Comparison of ENCODE assay signal across 18 cellular contexts in genomic region chr12:110513842-110514241, GRCh38. TPM values are rescaled to one million over a fixed set of nuclear protein-coding genes. Genes with fewer than 3 reads are reported as not detected.
DNase-seq lines count a peak whose midpoint lies in the region; ATAC-seq and TF ChIP-seq lines count a peak whose summit lies in the region.
"Had no signal": no experiment of that assay in that cellular context is flagged by ENCODE, and none has a peak within 500 bp of the region (broad histone marks: within the 10 kb centered on the region; RNA-seq: fewer than 3 reads in every experiment).

No MANE protein-coding gene starts in this region.

- TF ChIP-seq CTCF in HEK293 (tag by site-specific recombination; IDR thresholded peaks at IDR 0.05): no peak
- TF ChIP-seq CTCF in thyroid gland (IDR thresholded peaks at IDR 0.05): no peak

- no peaks in the 10 kb centered on the region for H3K9me3 ChIP-seq in BLaER1
- no peaks in the 10 kb centered on the region for H3K9me3 ChIP-seq in HEK293 (ENCODE audit: control insufficient read depth, insufficient read depth, low read depth, low read length)
- H3K9me3 ChIP-seq in thyroid gland: no peaks in the 10 kb centered on the region

- peak overlapping the region; percentile 47 for H3K4me2 ChIP-seq in BLaER1

- H3K4me1 Mint-ChIP-seq in activated naive CD4-positive, alpha-beta T cell treated with anti-CD3 and anti-CD28 coated beads, Interleukin-2, amount 10 ng/mL, durations not matched to agents 7 days and 5 days: peaks cover 2% of the 10 kb centered on the region
- H3K4me1 Mint-ChIP-seq: B cell had no signal

- H4K20me1 ChIP-seq in BLaER1: no peaks in the 10 kb centered on the region

- peaks cover 11% of the 10 kb centered on the region for H3K27me3 Mint-ChIP-seq in activated naive CD4-positive, alpha-beta T cell treated with anti-CD3 and anti-CD28 coated beads, Interleukin-2, amount 10 ng/mL, durations not matched to agents 7 days and 5 days
- H3K27me3 Mint-ChIP-seq: B cell; CD4-positive, alpha-beta memory T cell had no signal

- H3K36me3 ChIP-seq in BLaER1 (no peaks in the 10 kb centered on the region), HEK293 (ENCODE audit: control insufficient read depth in 2 of 2, insufficient read depth in 1 of 2, low read length in 2 of 2) (no peaks in the 10 kb centered on the region), thyroid gland (no peaks in the 10 kb centered on the region)

- H3K27ac Mint-ChIP-seq in activated naive CD4-positive, alpha-beta T cell treated with anti-CD3 and anti-CD28 coated beads, Interleukin-2, amount 10 ng/mL, durations not matched to agents 7 days and 5 days: peak overlapping the region; percentile 55
- H3K27ac Mint-ChIP-seq: B cell; CD4-positive, alpha-beta memory T cell had no signal

- CTCF ChIA-PET in activated naive CD4-positive, alpha-beta T cell treated with anti-CD3 and anti-CD28 coated beads, Interleukin-2, amount 10 ng/mL, durations not matched to agents 7 days and 5 days (lab: Charles Lee): interaction anchor here (0.9 to 4.9 kb wide), 9 partner anchors 13 to 91 kb away, joined by 3 to 78 read pairs (median 3); partner anchors contain the start of genes FAM216A and GPN3
- CTCF ChIA-PET in HEK293 (lab: Yijun Ruan, JAX): interaction anchor here (0.6 to 2.6 kb wide), 9 partner anchors 14 to 412 kb away, joined by 3 to 44 read pairs (median 4); partner anchors contain the start of gene ARPC3

- H3K9ac ChIP-seq in BLaER1: no peak overlapping the region
- H3K9ac ChIP-seq: GM23248 had no signal

- 76 to 85% methylated on average over 6 of the region's 6 CpGs for WGBS in thyroid gland, 2 donors

- H3K4me3 ChIP-seq in BLaER1 (no peak overlapping the region), HEK293 (ENCODE audit: low read depth, low read length) (no peak overlapping the region), thyroid gland (replicated peaks in 1 of 3) (no peak overlapping the region)
- H3K4me3 ChIP-seq: GM23248 had no signal

- intact Hi-C loops in thyroid gland (cut with DNase I): no loop called here

- ATAC-seq in GM21381 (IDR thresholded peaks at IDR 0.05; ENCODE audit: unreplicated experiment): no peak

- H3K36me3 Mint-ChIP-seq in activated naive CD4-positive, alpha-beta T cell treated with anti-CD3 and anti-CD28 coated beads, Interleukin-2, amount 10 ng/mL, durations not matched to agents 7 days and 5 days: no peaks in the 10 kb centered on the region
- H3K36me3 Mint-ChIP-seq: CD4-positive, alpha-beta memory T cell had no signal

- DNase-seq in activated naive CD4-positive, alpha-beta T cell treated with anti-CD3 and anti-CD28 coated beads, Interleukin-2, amount 10 ng/mL, durations not matched to agents 7 days and 5 days: no peak
- no peak for DNase-seq in activated naive CD4-positive, alpha-beta T cell (lab: John Stamatoyannopoulos, UW)
- no peak for DNase-seq in thyroid gland
- DNase-seq: C1 segment of cervical spinal cord; Calu3; CD4-positive, alpha-beta memory T cell; COR-L47; DMS53; DMS79 treated with DMSO at 0.1 percent for 48 hours; GF-D8; GM23248; H7; HCEC 1CT had no signal

- no peak for TF ChIP-seq POLR2A in thyroid gland (IDR thresholded peaks at IDR 0.05)

- POLR2A ChIA-PET in HEK293 (lab: Yijun Ruan, JAX): no interaction called here

- H3K27ac ChIP-seq in BLaER1 (no peak overlapping the region), HEK293 (ENCODE audit: extremely low read depth, low read depth, low read length) (no peak overlapping the region), thyroid gland (no peak overlapping the region)
- H3K27ac ChIP-seq: GM23248 had no signal

- no peak overlapping the region for H3K4me3 Mint-ChIP-seq in activated naive CD4-positive, alpha-beta T cell treated with anti-CD3 and anti-CD28 coated beads, Interleukin-2, amount 10 ng/mL, durations not matched to agents 7 days and 5 days
- H3K4me3 Mint-ChIP-seq: B cell; CD4-positive, alpha-beta memory T cell had no signal

- no peaks in the 10 kb centered on the region for H3K27me3 ChIP-seq in BLaER1
- no peaks in the 10 kb centered on the region for H3K27me3 ChIP-seq in thyroid gland

- H3K9me3 Mint-ChIP-seq in activated naive CD4-positive, alpha-beta T cell treated with anti-CD3 and anti-CD28 coated beads, Interleukin-2, amount 10 ng/mL, durations not matched to agents 7 days and 5 days: no peaks in the 10 kb centered on the region
- H3K9me3 Mint-ChIP-seq: CD4-positive, alpha-beta memory T cell had no signal

- H3K4me1 ChIP-seq in BLaER1 (peaks cover 9% of the 10 kb centered on the region), HEK293 (ENCODE audit: control insufficient read depth, insufficient read depth, low read length) (no peaks in the 10 kb centered on the region), thyroid gland (no peaks in the 10 kb centered on the region)

TF ChIP-seq in HEK293, 187 proteins besides CTCF, POLR2A, EP300 and RAD21:
- TF ChIP-seq EGR2 (tag by site-specific recombination; IDR thresholded peaks at IDR 0.05; ENCODE audit: low read depth) (no peak), KLF1 (tag by site-specific recombination; IDR thresholded peaks at IDR 0.05) (no peak), KLF10 (tag by site-specific recombination; IDR thresholded peaks at IDR 0.05) (no peak), ZNF366 (tag by site-specific recombination; conservative IDR thresholded peaks at IDR 0.05) (peak; percentile 74)
- TF ChIP-seq, protein P1, sequence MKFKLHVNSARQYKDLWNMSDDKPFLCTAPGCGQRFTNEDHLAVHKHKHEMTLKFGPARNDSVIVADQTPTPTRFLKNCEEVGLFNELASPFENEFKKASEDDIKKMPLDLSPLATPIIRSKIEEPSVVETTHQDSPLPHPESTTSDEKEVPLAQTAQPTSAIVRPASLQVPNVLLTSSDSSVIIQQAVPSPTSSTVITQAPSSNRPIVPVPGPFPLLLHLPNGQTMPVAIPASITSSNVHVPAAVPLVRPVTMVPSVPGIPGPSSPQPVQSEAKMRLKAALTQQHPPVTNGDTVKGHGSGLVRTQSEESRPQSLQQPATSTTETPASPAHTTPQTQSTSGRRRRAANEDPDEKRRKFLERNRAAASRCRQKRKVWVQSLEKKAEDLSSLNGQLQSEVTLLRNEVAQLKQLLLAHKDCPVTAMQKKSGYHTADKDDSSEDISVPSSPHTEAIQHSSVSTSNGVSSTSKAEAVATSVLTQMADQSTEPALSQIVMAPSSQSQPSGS (tag by site-specific recombination; IDR thresholded peaks at IDR 0.05; ENCODE audit: low read depth): no peak

RNA-seq across cellular contexts. Expression of gene RAD9B, which starts 11.7 kb away (rescaled TPM):
- under 1 TPM in 2 of 4 donors, not detected in 2; 0.40 to 0.45 TPM for total RNA-seq in thyroid gland
- total RNA-seq: H1, H7 had no signal

RNA-seq across cellular contexts. Expression of gene VPS29, which starts 11.9 kb away (rescaled TPM):
- total RNA-seq in thyroid gland: 100 to 1,000 TPM in 3 of 4 donors, 10 to 100 TPM in 1; 94.0 to 188 (median 133) TPM

RNA-seq across cellular contexts. Expression of gene FAM216A, which starts 45.2 kb away (rescaled TPM):
- 10 to 100 TPM in 1 of 4 donors, 1 to 10 TPM in 3; 2.6 to 10.1 (median 5.5) TPM for total RNA-seq in thyroid gland

RNA-seq across cellular contexts. Expression of gene GPN3, which starts 45.8 kb away (rescaled TPM):
- 10 to 100 TPM; 17.1 to 23.6 (median 17.9) TPM for total RNA-seq in thyroid gland
